1 cellular context compared by ENCODE assay signal in genomic region chr10:52951819-52952218, GRCh38.
TF ChIP-seq lines count a peak whose summit lies in the region.

No MANE protein-coding gene starts in this region.

TF ChIP-seq in GM23338, 12 proteins besides CTCF, POLR2A, EP300 and RAD21 (continued from another document):
- no peak for TF ChIP-seq REST (IDR thresholded peaks at IDR 0.05; ENCODE audit: unreplicated experiment)
